In the genomic region with DNA sequence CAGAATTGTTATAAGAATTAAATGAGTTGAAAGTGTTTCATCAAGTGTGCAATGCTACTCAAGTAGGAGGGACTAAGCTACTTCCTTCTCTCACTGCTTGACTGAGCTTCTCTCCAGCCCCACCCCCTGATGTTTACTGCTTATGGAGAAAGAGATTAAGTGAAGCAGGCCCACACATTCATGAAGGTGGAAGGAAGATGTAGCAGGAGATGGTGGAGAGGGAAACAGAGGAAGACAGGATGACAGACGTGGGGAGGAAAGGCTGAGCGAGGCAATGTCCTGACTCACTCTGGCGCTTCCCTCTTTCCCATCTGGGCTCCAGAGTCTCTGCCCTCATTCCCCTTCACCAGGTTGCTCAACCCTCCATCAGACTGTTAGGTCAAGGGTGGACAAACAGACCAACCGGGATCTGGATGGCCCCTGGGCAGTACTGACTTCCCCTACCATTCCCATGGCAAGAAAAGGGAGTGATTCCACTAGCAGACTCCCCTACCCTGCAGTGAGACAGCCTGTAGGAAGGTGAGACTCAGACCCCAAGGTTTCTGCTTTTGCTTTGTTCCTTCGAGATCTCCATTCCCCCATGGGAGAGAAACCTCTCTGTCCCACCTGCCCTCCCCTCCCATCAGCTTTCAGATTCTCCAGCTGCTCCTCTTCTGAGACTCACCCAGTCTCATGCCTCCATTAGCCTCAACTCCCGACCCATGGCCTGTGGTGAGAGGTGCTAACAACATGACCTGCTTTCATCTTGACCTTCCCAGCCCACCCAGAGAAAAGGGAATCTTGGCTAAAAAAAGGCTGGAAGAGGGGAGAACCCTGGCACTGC, we compare ENCODE assay signal across 8 cellular contexts. TPM values are rescaled to one million over a fixed set of nuclear protein-coding genes. Genes with fewer than 3 reads are reported as not detected.
DNase-seq lines count a peak whose midpoint lies in the region; ATAC-seq, FAIRE-seq and TF ChIP-seq lines count a peak whose summit lies in the region.

No MANE protein-coding gene starts in this region.

- in situ Hi-C loops in Panc1 (cut with HindIII; ENCODE audit: low pct_unique_long_range_greater_than_20kb, low sequenced_read_pairs): no loop called here

- TF ChIP-seq RAD21 in SK-N-SH (IDR thresholded peaks at IDR 0.05; ENCODE audit: low read length): no peak

- no peak for FAIRE-seq in HTR-8/SVneo (lab: Jason Lieb, UNC)

- peaks cover 25% of the 10 kb centered on the region for H3F3A ChIP-seq in SK-N-SH (replicated peaks; ENCODE audit: insufficient read depth)

- peaks cover 61% of the 10 kb centered on the region for H3K79me2 ChIP-seq in SK-N-SH (ENCODE audit: insufficient read depth)

- DNase-seq in SK-N-SH: no peak
- no peak for DNase-seq in Panc1 (ENCODE audit: low read depth, low spot score)
- DNase-seq in cardiac fibroblast (ENCODE audit: low read depth in 2 of 2): peak; percentile 84 to 85
- no peak for DNase-seq in HTR-8/SVneo (ENCODE audit: insufficient read length, low spot score)
- no peak for DNase-seq in inferior parietal cortex (ENCODE audit: extremely low spot score)

- intact Hi-C loops in Panc1 (cut with micrococcal nuclease; ENCODE audit: unreplicated experiment): no loop called here

- CTCF ChIA-PET in SK-N-SH (lab: Yijun Ruan, JAX): interaction anchor here (1.0 to 6.5 kb wide), 3 partner anchors 8 to 43 kb away, joined by 3 to 44 read pairs (median 41); no protein-coding TSS in a partner anchor
- CTCF ChIA-PET in Panc1 (lab: Charles Lee): no interaction called here

- no peak for ATAC-seq in SK-N-SH treated with all-trans-retinoic acid at 6 μM for 48 hours
- ATAC-seq in Panc1: no peak
- ATAC-seq in GM18867 (IDR thresholded peaks at IDR 0.05; ENCODE audit: unreplicated experiment): no peak

- TF ChIP-seq CTCF in SK-N-SH (IDR thresholded peaks at IDR 0.05): no peak
- no peak for TF ChIP-seq CTCF in Panc1 (IDR thresholded peaks at IDR 0.05)
- TF ChIP-seq CTCF in cardiac fibroblast (IDR thresholded peaks at IDR 0.05; ENCODE audit: low read depth, low read length): no peak

- H4K20me1 ChIP-seq in SK-N-SH (ENCODE audit: insufficient read depth): peaks cover 5% of the 10 kb centered on the region; the same call in 1 of the 2 replicates

- H3K4me1 ChIP-seq in SK-N-SH (ENCODE audit: control insufficient read depth in 1 of 2, insufficient read depth in 2 of 2, low read depth in 1 of 2, low read length in 1 of 2) (peaks cover 20 to 47% of the 10 kb centered on the region in 2 experiments), Panc1 (ENCODE audit: control insufficient read depth, insufficient read depth, low read length) (peaks cover 45% of the 10 kb centered on the region), muscle layer of colon (ENCODE audit: insufficient read depth, low read length) (peaks cover 62% of the 10 kb centered on the region)

- H3K9ac ChIP-seq in SK-N-SH (no peak overlapping the region; the same call in 1 of the 2 replicates), muscle layer of colon (ENCODE audit: low read length) (peak overlapping the region; percentile 25)

- peak overlapping the region in 1 of 2 experiments; percentile 35; a peak in 1 of 4 replicates for H3K4me3 ChIP-seq in SK-N-SH (ENCODE audit: low read depth in 2 of 2, low read length in 1 of 2)
- peak overlapping the region; percentile 3 to 82; a peak in 2 of 4 replicates for H3K4me3 ChIP-seq in Panc1 (ENCODE audit: low read depth in 2 of 2, low read length in 2 of 2)
- peak overlapping the region; percentile 29 to 87 for H3K4me3 ChIP-seq in cardiac fibroblast (replicated peaks in 1 of 2; ENCODE audit: low read depth in 2 of 2, low read length in 2 of 2)
- H3K4me3 ChIP-seq in muscle layer of colon (ENCODE audit: low read depth in 1 of 2, low read length in 2 of 2): peak overlapping the region in 1 of 2 donors; percentile 16

- no TSS peak for BruUV-seq in Panc1 (replicated peaks; lab: Mats Ljungman, UMichigan)

- no peaks in the 10 kb centered on the region for H3K9me2 ChIP-seq in SK-N-SH

- H3K27me3 ChIP-seq in SK-N-SH (ENCODE audit: insufficient read depth) (no peaks in the 10 kb centered on the region), Panc1 (ENCODE audit: control insufficient read depth, insufficient read depth, low read length) (no peaks in the 10 kb centered on the region), muscle layer of colon (ENCODE audit: control insufficient read depth in 1 of 2, insufficient read depth in 2 of 2, low read length in 2 of 2) (no peaks in the 10 kb centered on the region)

- WGBS in SK-N-SH (ENCODE audit: low lambda C conversion rate): 63% methylated on average over 6 of the region's 6 CpGs

- no peaks in the 10 kb centered on the region for H3K9me3 ChIP-seq in SK-N-SH
- no peaks in the 10 kb centered on the region for H3K9me3 ChIP-seq in Panc1 (ENCODE audit: control insufficient read depth, insufficient read depth, low read depth, low read length)
- no peaks in the 10 kb centered on the region for H3K9me3 ChIP-seq in muscle layer of colon (ENCODE audit: low read length)

- TF ChIP-seq EP300 in SK-N-SH (IDR thresholded peaks at IDR 0.05; ENCODE audit: borderline replicate concordance in 1 of 2, low read depth in 1 of 2, low read length in 1 of 2): no peak

- H3K36me3 ChIP-seq in SK-N-SH (replicated peaks in 1 of 2; ENCODE audit: control insufficient read depth in 1 of 2, insufficient read depth in 2 of 2, low read length in 1 of 2) (no peaks in the 10 kb centered on the region), Panc1 (ENCODE audit: control insufficient read depth, insufficient read depth, low read length) (peaks cover 2% of the 10 kb centered on the region; the same call in 1 of the 2 replicates), muscle layer of colon (ENCODE audit: insufficient read depth, low read length) (no peaks in the 10 kb centered on the region)

- POLR2A ChIA-PET in SK-N-SH (lab: Yijun Ruan, JAX) (interaction anchor here (1.4 kb wide), 1 partner anchor 41 kb away, joined by 4 read pairs; no protein-coding TSS in a partner anchor), Panc1 (lab: Charles Lee) (no interaction called here)

- peak overlapping the region; percentile 88 for H3K4me2 ChIP-seq in SK-N-SH

- H2AFZ ChIP-seq in SK-N-SH (ENCODE audit: low read depth): no peak overlapping the region

- H3K27ac ChIP-seq in SK-N-SH (ENCODE audit: low read depth in 2 of 2, low read length in 1 of 2) (peak overlapping the region in 1 of 2 experiments; percentile 93; a peak in 2 of 4 replicates), Panc1 (ENCODE audit: low read length) (peak overlapping the region; percentile 86; the same call in 1 of the 2 replicates), muscle layer of colon (ENCODE audit: low read depth, low read length) (peak overlapping the region; percentile 22)

TF ChIP-seq in SK-N-SH, 30 proteins besides CTCF, POLR2A, EP300 and RAD21 (continues in another document):
- TF ChIP-seq, protein P1, sequence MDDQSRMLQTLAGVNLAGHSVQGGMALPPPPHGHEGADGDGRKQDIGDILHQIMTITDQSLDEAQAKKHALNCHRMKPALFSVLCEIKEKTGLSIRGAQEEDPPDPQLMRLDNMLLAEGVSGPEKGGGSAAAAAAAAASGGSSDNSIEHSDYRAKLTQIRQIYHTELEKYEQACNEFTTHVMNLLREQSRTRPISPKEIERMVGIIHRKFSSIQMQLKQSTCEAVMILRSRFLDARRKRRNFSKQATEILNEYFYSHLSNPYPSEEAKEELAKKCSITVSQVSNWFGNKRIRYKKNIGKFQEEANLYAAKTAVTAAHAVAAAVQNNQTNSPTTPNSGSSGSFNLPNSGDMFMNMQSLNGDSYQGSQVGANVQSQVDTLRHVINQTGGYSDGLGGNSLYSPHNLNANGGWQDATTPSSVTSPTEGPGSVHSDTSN (IDR thresholded peaks at IDR 0.05): peak; percentile 31; the same call in 1 of the 2 replicates
- TF ChIP-seq FOSL2 (IDR thresholded peaks at IDR 0.05; ENCODE audit: borderline replicate concordance, low read depth): no peak
- TF ChIP-seq TCF12 (IDR thresholded peaks at IDR 0.05): peak; percentile 32

TF ChIP-seq in SK-N-SH treated with all-trans-retinoic acid at 6 μM for 48 hours, 23 proteins besides CTCF, POLR2A, EP300 and RAD21 (continues in another document):
- TF ChIP-seq TOX (CRISPR knock-in tag; IDR thresholded peaks at IDR 0.05; ENCODE audit: borderline replicate concordance) (no peak), BACH2 (CRISPR knock-in tag; IDR thresholded peaks at IDR 0.05; ENCODE audit: borderline replicate concordance) (no peak), ZNF70 (CRISPR knock-in tag; IDR thresholded peaks at IDR 0.05) (no peak), ZC3H10 (CRISPR knock-in tag; IDR thresholded peaks at IDR 0.05) (no peak), ARNTL (CRISPR knock-in tag; IDR thresholded peaks at IDR 0.05; ENCODE audit: borderline replicate concordance, low read depth) (no peak)

RNA-seq across cellular contexts. Expression of a gene that starts 3.1 kb away (rescaled TPM):
- polyA plus RNA-seq in SK-N-SH (2012; rRNA removed): 32.4 and 50.8 TPM in 2 replicates
- polyA plus RNA-seq in SK-N-SH (2012; cell fraction: cytosol; rRNA removed): 36.5 and 37.6 TPM in 2 replicates
- 165 and 188 TPM in 2 replicates for polyA plus RNA-seq in SK-N-SH (2012; cell fraction: nucleus; rRNA removed)
- total RNA-seq in Panc1 (2021; ENCODE audit: unreplicated experiment): 87.0 TPM
- polyA plus RNA-seq in Panc1 (2012; ENCODE audit: insufficient read length): 90.6 TPM

RNA-seq across cellular contexts. Expression of a gene that starts 39.3 kb away (rescaled TPM):
- 1,136 and 1,763 TPM in 2 replicates for polyA plus RNA-seq in SK-N-SH (2012; rRNA removed)
- polyA plus RNA-seq in SK-N-SH (2012; cell fraction: cytosol; rRNA removed): 1,047 and 1,419 TPM in 2 replicates
- 443 and 564 TPM in 2 replicates for polyA plus RNA-seq in SK-N-SH (2012; cell fraction: nucleus; rRNA removed)
- 252 TPM for total RNA-seq in Panc1 (2021; ENCODE audit: unreplicated experiment)
- 250 TPM for polyA plus RNA-seq in Panc1 (2012; ENCODE audit: insufficient read length)

RNA-seq across cellular contexts. Expression of a gene that starts 40.0 kb away (rescaled TPM):
- polyA plus RNA-seq in SK-N-SH (2012; rRNA removed): not detected in 2 replicates
- not detected in 2 replicates for polyA plus RNA-seq in SK-N-SH (2012; cell fraction: cytosol; rRNA removed)
- polyA plus RNA-seq in SK-N-SH (2012; cell fraction: nucleus; rRNA removed): not detected in 2 replicates
- total RNA-seq in Panc1 (2021; ENCODE audit: unreplicated experiment): 8.0 TPM
- 12.6 TPM for polyA plus RNA-seq in Panc1 (2012; ENCODE audit: insufficient read length)

RNA-seq across cellular contexts. Expression of a gene that starts 47.3 kb away (rescaled TPM):
- 43.1 and 94.4 TPM in 2 replicates for polyA plus RNA-seq in SK-N-SH (2012; rRNA removed)
- 24.6 and 27.2 TPM in 2 replicates for polyA plus RNA-seq in SK-N-SH (2012; cell fraction: cytosol; rRNA removed)
- polyA plus RNA-seq in SK-N-SH (2012; cell fraction: nucleus; rRNA removed): 176 and 362 TPM in 2 replicates
- total RNA-seq in Panc1 (2021; ENCODE audit: unreplicated experiment): 80.4 TPM
- polyA plus RNA-seq in Panc1 (2012; ENCODE audit: insufficient read length): 33.3 TPM

Comparison
In these comparisons a context has a peak if more than half of its experiments do, and no peak if none do; other contexts are left out.
1. DNase-seq: peak in cardiac fibroblast (2 of 2); none in SK-N-SH (single experiment), Panc1 (single experiment), HTR-8/SVneo (single experiment) and inferior parietal cortex (single experiment).